ENCODE assay signal across 27 cellular contexts in the genomic region with DNA sequence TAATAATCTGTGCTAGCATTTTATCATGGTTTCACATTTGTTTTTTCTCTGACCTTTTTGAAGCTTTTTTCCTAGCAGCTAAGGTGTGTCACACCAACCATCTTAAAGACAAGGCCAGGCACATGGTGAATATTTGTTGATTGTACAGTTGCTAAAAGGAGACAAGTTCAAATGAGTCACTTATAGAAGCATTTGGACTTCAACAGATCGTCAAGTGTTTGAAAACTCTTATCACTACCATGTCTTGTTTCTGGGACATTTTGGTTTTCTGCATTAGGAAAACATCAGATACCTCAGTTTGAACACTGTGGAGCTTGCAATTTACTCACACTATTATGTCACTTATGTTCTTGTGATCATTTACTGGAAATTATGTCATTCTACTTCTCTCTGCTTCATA.
"Had no signal": no experiment of that assay in that cellular context is flagged by ENCODE, and none has a peak within 500 bp of the region (broad histone marks: within the 10 kb centered on the region; RNA-seq: fewer than 3 reads in every experiment).

No MANE protein-coding gene starts in this region.

- H3K27me3 Mint-ChIP-seq: central memory CD8-positive, alpha-beta T cell; effector memory CD8-positive, alpha-beta T cell; type B pancreatic cell had no signal

- H3K9ac ChIP-seq: neural progenitor cell had no signal

- H3K9me3 Mint-ChIP-seq: type B pancreatic cell had no signal

- DNase-seq: dermis blood vessel endothelial cell; effector memory CD8-positive, alpha-beta T cell; foreskin melanocyte; glutamatergic neuron; hypothalamus; kidney; mesenchymal stem cell; naive thymus-derived CD4-positive, alpha-beta T cell; stimulated activated CD4-positive, alpha-beta T cell treated with anti-CD3 and anti-CD28 coated beads, Interleukin-2, amount 100 ng/mL, for 24 hours; stimulated activated CD4-positive, alpha-beta T cell treated with anti-CD3 and anti-CD28 coated beads, Interleukin-4, amount 100 ng/mL, for 24 hours; stimulated activated naive CD4-positive, alpha-beta T cell treated with Interleukin-2 at 50 U/mL for 16 hours; stomach; thyroid gland had no signal

- H3K4me1 Mint-ChIP-seq: central memory CD8-positive, alpha-beta T cell; naive thymus-derived CD4-positive, alpha-beta T cell; nephron; stimulated activated effector memory CD8-positive, alpha-beta T cell treated with anti-CD3 and anti-CD28 coated beads, Interleukin-12 subunit alpha, Interleukin-12 subunit beta, amount 100 ng/mL, for 72 hours had no signal

- H3K36me3 ChIP-seq: neural progenitor cell, prostate gland, right atrium auricular region, stomach, thyroid gland had no signal

- H3K27me3 ChIP-seq: neural progenitor cell, right atrium auricular region, stomach, thyroid gland had no signal

- H3K4me2 ChIP-seq: neural progenitor cell had no signal

- H3K4me3 ChIP-seq: coronary artery, neural progenitor cell, prostate gland, right atrium auricular region, stomach, thyroid gland had no signal

- H3K4me3 Mint-ChIP-seq: central memory CD8-positive, alpha-beta T cell; effector memory CD8-positive, alpha-beta T cell; mesothelial cell of epicardium; naive thymus-derived CD4-positive, alpha-beta T cell; nephron; neural progenitor cell; stimulated activated effector memory CD8-positive, alpha-beta T cell treated with anti-CD3 and anti-CD28 coated beads, Interleukin-12 subunit alpha, Interleukin-12 subunit beta, amount 100 ng/mL, for 72 hours; type B pancreatic cell had no signal

- H3K27ac ChIP-seq: coronary artery, epithelial cell of prostate, neural progenitor cell, prostate gland, right atrium auricular region, stomach, thyroid gland had no signal

- H3K27ac Mint-ChIP-seq: effector memory CD8-positive, alpha-beta T cell; mesothelial cell of epicardium; naive thymus-derived CD4-positive, alpha-beta T cell; nephron; neural progenitor cell; stimulated activated effector memory CD8-positive, alpha-beta T cell treated with anti-CD3 and anti-CD28 coated beads, Interleukin-12 subunit alpha, Interleukin-12 subunit beta, amount 100 ng/mL, for 72 hours; type B pancreatic cell had no signal

- H2AFZ ChIP-seq: neural progenitor cell had no signal

- H3K36me3 Mint-ChIP-seq: naive thymus-derived CD4-positive, alpha-beta T cell; neural progenitor cell; stimulated activated effector memory CD8-positive, alpha-beta T cell treated with anti-CD3 and anti-CD28 coated beads, Interleukin-12 subunit alpha, Interleukin-12 subunit beta, amount 100 ng/mL, for 72 hours; type B pancreatic cell had no signal

- H3K9me3 ChIP-seq: prostate gland, right atrium auricular region, stomach, thyroid gland had no signal

- H3K4me1 ChIP-seq: prostate gland, right atrium auricular region, stomach, thyroid gland had no signal

- ATAC-seq: effector memory CD8-positive, alpha-beta T cell; esophagus mucosa; left lobe of liver; naive thymus-derived CD4-positive, alpha-beta T cell; sciatic nerve; stimulated activated effector memory CD8-positive, alpha-beta T cell treated with anti-CD3 and anti-CD28 coated beads, Interleukin-12 subunit alpha, Interleukin-12 subunit beta, amount 100 ng/mL, for 72 hours had no signal

- FAIRE-seq: endometrium, kidney had no signal
